8 cellular contexts compared by ENCODE assay signal in genomic region chr19:50357178-50358100, GRCh38. TPM values are rescaled to one million over a fixed set of nuclear protein-coding genes. Genes with fewer than 3 reads are reported as not detected.
DNase-seq lines count a peak whose midpoint lies in the region; ATAC-seq and TF ChIP-seq lines count a peak whose summit lies in the region.

No MANE protein-coding gene starts in this region.

- DNase-seq in GM10248 (ENCODE audit: extremely low spot score), result peak; percentile 70
- DNase-seq in NCI-H526 treated with DMSO at 0.1 percent for 48 hours (lab: John Stamatoyannopoulos, UW), result peak; percentile 42
- DNase-seq in activated CD8-positive, alpha-beta T cell treated with anti-CD3 and anti-CD28 coated beads for 36 hours, result peak; percentile 90
- peak; percentile 82 for DNase-seq in effector CD4-positive, alpha-beta T cell
- DNase-seq in mucosa of descending colon, result peak; percentile 85 to 90 (median 87)
- peak; percentile 77 to 86 for DNase-seq in stimulated activated CD8-positive, alpha-beta memory T cell treated with anti-CD3 and anti-CD28 coated beads, Interleukin-2, amount 100 ng/mL, for 48 hours (ENCODE audit: low read depth in 2 of 2)

- no peak overlapping the region for H3K4me3 ChIP-seq in mucosa of descending colon

- H3K27me3 Mint-ChIP-seq in activated CD8-positive, alpha-beta T cell treated with anti-CD3 and anti-CD28 coated beads for 36 hours, result peaks cover 2% of the 10 kb centered on the region

- peaks cover 50% of the 10 kb centered on the region for H3K4me1 Mint-ChIP-seq in activated CD8-positive, alpha-beta T cell treated with anti-CD3 and anti-CD28 coated beads for 36 hours (ENCODE audit: low read depth)

- H3K36me3 Mint-ChIP-seq in activated CD8-positive, alpha-beta T cell treated with anti-CD3 and anti-CD28 coated beads for 36 hours (ENCODE audit: low read depth), result peaks cover 36% of the 10 kb centered on the region

- ATAC-seq in HG03025 (IDR thresholded peaks at IDR 0.05; ENCODE audit: low FRiP score, unreplicated experiment) (peak; percentile 47), mucosa of descending colon (peak; percentile 85), GM19351 (IDR thresholded peaks at IDR 0.05; ENCODE audit: unreplicated experiment) (no peak)
- peak; percentile 71 for ATAC-seq in activated CD8-positive, alpha-beta T cell treated with anti-CD3 and anti-CD28 coated beads for 36 hours

- H3K9me3 Mint-ChIP-seq in activated CD8-positive, alpha-beta T cell treated with anti-CD3 and anti-CD28 coated beads for 36 hours, result peaks cover 3% of the 10 kb centered on the region

- no peaks in the 10 kb centered on the region for H3K36me3 ChIP-seq in mucosa of descending colon (ENCODE audit: low read depth)

- H3K4me1 ChIP-seq in mucosa of descending colon (ENCODE audit: low read depth), result no peaks in the 10 kb centered on the region

- POLR2A ChIA-PET in GM10248 (lab: Yijun Ruan, JAX), result interaction anchor here (0.6 to 1.4 kb wide), 3 partner anchors 16 to 103 kb away, joined by 3 to 6 read pairs (median 3); partner anchors contain the start of gene KCNC3
- POLR2A ChIA-PET in activated CD8-positive, alpha-beta T cell treated with anti-CD3 and anti-CD28 coated beads for 36 hours (lab: Charles Lee), result interaction anchor here (0.5 to 2.0 kb wide), 12 partner anchors 12 to 120 kb away, joined by 3 to 8 read pairs (median 4); partner anchors contain the start of genes GARIN5A, NR1H2 and POLD1

- peak; percentile 70 for TF ChIP-seq CTCF in GM10248 (IDR thresholded peaks at IDR 0.05; ENCODE audit: control extremely low read depth, extremely low read depth, low read depth, missing control alignments)
- TF ChIP-seq CTCF in activated CD8-positive, alpha-beta T cell treated with anti-CD3 and anti-CD28 coated beads for 36 hours (IDR thresholded peaks at IDR 0.05), result peak; percentile 93
- peak; percentile 85 for TF ChIP-seq CTCF in mucosa of descending colon (IDR thresholded peaks at IDR 0.05)

- no peaks in the 10 kb centered on the region for H3K9me3 ChIP-seq in mucosa of descending colon

- intact Hi-C loops in activated CD8-positive, alpha-beta T cell treated with anti-CD3 and anti-CD28 coated beads for 36 hours (cut with micrococcal nuclease), result loop anchor here (1.0 kb wide), 1 partner anchor 104 kb away; no protein-coding TSS in a partner anchor
- intact Hi-C loops in mucosa of descending colon (cut with DNase I, micrococcal nuclease), result no loop called here

- H3K27ac Mint-ChIP-seq in activated CD8-positive, alpha-beta T cell treated with anti-CD3 and anti-CD28 coated beads for 36 hours, result peak overlapping the region; percentile 96

- H3K4me3 Mint-ChIP-seq in activated CD8-positive, alpha-beta T cell treated with anti-CD3 and anti-CD28 coated beads for 36 hours, result peak overlapping the region; percentile 80

- CTCF ChIA-PET in GM10248 (lab: Yijun Ruan, JAX), result interaction anchor here (0.6 to 3.4 kb wide), 46 partner anchors 8 to 564 kb away, joined by 3 to 29 read pairs (median 4); partner anchors contain the start of genes GARIN5A, KCNC3, NAPSA and NR1H2
- CTCF ChIA-PET in activated CD8-positive, alpha-beta T cell treated with anti-CD3 and anti-CD28 coated beads for 36 hours (lab: Charles Lee), result interaction anchor here (0.6 to 3.2 kb wide), 32 partner anchors 9 to 565 kb away, joined by 3 to 42 read pairs (median 5); partner anchors contain the start of genes GARIN5A, JOSD2, NR1H2 and POLD1

RNA-seq across cellular contexts. Expression of gene NAPSA, which starts 8.0 kb away (rescaled TPM):
- total RNA-seq in activated CD8-positive, alpha-beta T cell treated with anti-CD3 and anti-CD28 coated beads for 36 hours, result 10 to 100 TPM; 18.3 to 20.0 TPM
- total RNA-seq in mucosa of descending colon, result 1 to 10 TPM; 1.8 to 3.2 (median 2.0) TPM

RNA-seq across cellular contexts. Expression of gene NR1H2, which starts 18.8 kb away (rescaled TPM):
- total RNA-seq in activated CD8-positive, alpha-beta T cell treated with anti-CD3 and anti-CD28 coated beads for 36 hours, result 10 to 100 TPM; 50.9 to 52.3 TPM
- 10 to 100 TPM; 69.7 to 99.5 (median 85.0) TPM for total RNA-seq in mucosa of descending colon

RNA-seq across cellular contexts. Expression of gene POLD1, which starts 26.7 kb away (rescaled TPM):
- 100 to 1,000 TPM; 214 to 215 TPM for total RNA-seq in activated CD8-positive, alpha-beta T cell treated with anti-CD3 and anti-CD28 coated beads for 36 hours
- 10 to 100 TPM; 20.8 to 27.9 (median 22.9) TPM for total RNA-seq in mucosa of descending colon

RNA-seq across cellular contexts. Expression of gene KCNC3, which starts 28.3 kb away (rescaled TPM):
- total RNA-seq in activated CD8-positive, alpha-beta T cell treated with anti-CD3 and anti-CD28 coated beads for 36 hours, result under 1 TPM; 0.77 to 0.81 TPM
- total RNA-seq in mucosa of descending colon, result 1 to 10 TPM in 2 of 3 donors, under 1 TPM in 1; 0.49 to 1.5 (median 1.1) TPM

Comparison
In these comparisons a context has a peak if more than half of its experiments do, and no peak if none do; other contexts are left out.
1. RNA of gene NAPSA, which starts 8.0 kb away (total RNA-seq): 18.3 to 20.0 TPM in activated CD8-positive, alpha-beta T cell treated with anti-CD3 and anti-CD28 coated beads for 36 hours; 1.8 to 3.2 TPM in mucosa of descending colon; every median in the first group is over 4 times any median in the second.
2. RNA of gene POLD1, which starts 26.7 kb away (total RNA-seq): 214 to 215 TPM in activated CD8-positive, alpha-beta T cell treated with anti-CD3 and anti-CD28 coated beads for 36 hours; 20.8 to 27.9 TPM in mucosa of descending colon; every median in the first group is over 4 times any median in the second.
3. Peak in every context shown above with its lines, with median percentiles within 50 percentile points of each other: DNase-seq and CTCF ChIP-seq.